Comparison of ENCODE assay signal across 1 cellular context in the genomic region with DNA sequence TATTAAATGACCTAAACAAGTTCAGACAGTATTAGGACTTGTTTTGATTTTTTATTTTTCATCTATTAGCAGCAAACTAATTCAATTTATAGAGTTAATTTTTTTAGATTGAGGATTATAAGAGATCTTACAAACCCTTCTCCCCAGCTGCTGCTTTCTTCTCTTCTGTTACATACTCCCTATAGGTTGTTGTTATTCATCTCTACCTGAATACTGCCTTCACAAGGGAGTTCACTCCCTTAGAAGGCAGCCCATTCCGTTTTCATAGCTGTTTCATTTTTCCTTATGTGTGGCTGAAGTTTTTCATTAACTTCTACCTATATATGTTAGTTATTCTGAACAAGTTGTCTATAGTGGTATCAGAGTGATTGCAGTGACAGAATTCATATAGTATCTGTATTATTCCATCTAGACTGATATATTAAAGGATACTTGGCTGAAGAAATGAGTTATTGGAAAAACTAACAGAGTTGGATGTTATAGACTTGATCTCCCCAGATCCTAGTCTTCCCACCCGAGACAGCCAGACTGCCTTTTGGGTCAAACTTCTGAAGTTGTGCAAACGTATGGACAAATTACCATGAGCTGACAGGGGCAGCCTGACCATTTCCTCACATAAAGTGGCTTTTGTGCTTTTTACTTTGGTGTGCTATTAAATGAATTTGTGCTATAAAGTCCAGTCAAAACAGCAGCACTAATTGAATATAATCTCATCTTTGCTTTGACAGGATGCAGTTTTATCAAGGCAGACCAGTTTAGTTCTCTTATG.
TF ChIP-seq lines count a peak whose summit lies in the region.

No MANE protein-coding gene starts in this region.

TF ChIP-seq in endothelial cell of umbilical vein, 7 proteins besides CTCF, POLR2A, EP300 and RAD21:
- TF ChIP-seq, protein P1, sequence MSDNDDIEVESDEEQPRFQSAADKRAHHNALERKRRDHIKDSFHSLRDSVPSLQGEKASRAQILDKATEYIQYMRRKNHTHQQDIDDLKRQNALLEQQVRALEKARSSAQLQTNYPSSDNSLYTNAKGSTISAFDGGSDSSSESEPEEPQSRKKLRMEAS (IDR thresholded peaks at IDR 0.05; ENCODE audit: insufficient read depth, insufficient read length): no peak
- no peak for TF ChIP-seq EZH2 (IDR thresholded peaks at IDR 0.05; ENCODE audit: borderline replicate concordance, low read depth, low read length, severe bottlenecking)
- no peak for TF ChIP-seq GATA2 (IDR thresholded peaks at IDR 0.05; ENCODE audit: insufficient read depth, insufficient read length, low read depth, low read length)
- TF ChIP-seq MYC (IDR thresholded peaks at IDR 0.05; ENCODE audit: low read depth, low read length): no peak
- TF ChIP-seq JUN (IDR thresholded peaks at IDR 0.05; ENCODE audit: borderline replicate concordance, insufficient read depth, insufficient read length, low read depth): no peak
- TF ChIP-seq POLR2AphosphoS5 (IDR thresholded peaks at IDR 0.05; ENCODE audit: insufficient read depth, low read depth, low read length): no peak
- no peak for TF ChIP-seq FOS (IDR thresholded peaks at IDR 0.05; ENCODE audit: borderline replicate concordance, insufficient read depth, low read length)
